Comparison of ENCODE assay signal across 1 cellular context in the genomic region with DNA sequence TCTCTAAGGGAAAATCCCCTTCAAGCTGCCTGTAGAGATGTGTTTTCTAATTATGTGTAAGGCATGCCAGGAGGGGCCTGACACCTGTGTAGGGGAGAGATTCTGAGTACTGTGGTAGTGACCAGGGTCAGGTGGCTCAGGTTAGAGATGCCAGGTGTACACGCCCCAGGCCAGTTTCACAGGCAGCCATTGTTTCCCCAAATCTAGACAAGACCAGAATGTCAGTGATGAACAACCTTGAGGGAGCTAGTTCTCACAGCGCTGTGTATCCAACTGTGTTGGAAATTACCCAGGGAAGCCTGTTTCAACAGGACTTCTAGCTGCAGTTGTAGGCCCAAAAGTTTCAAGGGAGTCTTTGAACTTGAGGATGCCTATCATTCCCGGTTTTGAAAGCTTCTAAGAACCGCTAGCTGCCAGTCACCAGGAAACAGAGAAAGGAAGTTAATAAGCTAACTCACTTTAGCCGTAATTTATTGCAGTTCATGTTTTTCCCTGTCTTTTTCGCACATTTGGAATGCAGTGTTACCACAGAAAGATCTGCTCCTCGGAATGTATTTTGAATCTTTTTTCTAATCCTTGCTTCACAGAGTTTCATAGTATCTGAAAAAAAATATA.
TF ChIP-seq lines count a peak whose summit lies in the region.

No MANE protein-coding gene starts in this region.

TF ChIP-seq in WTC11, 78 proteins besides CTCF, POLR2A, EP300 and RAD21 (continued from another document):
- TF ChIP-seq, protein P1, sequence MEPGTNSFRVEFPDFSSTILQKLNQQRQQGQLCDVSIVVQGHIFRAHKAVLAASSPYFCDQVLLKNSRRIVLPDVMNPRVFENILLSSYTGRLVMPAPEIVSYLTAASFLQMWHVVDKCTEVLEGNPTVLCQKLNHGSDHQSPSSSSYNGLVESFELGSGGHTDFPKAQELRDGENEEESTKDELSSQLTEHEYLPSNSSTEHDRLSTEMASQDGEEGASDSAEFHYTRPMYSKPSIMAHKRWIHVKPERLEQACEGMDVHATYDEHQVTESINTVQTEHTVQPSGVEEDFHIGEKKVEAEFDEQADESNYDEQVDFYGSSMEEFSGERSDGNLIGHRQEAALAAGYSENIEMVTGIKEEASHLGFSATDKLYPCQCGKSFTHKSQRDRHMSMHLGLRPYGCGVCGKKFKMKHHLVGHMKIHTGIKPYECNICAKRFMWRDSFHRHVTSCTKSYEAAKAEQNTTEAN (CRISPR knock-in tag; IDR thresholded peaks at IDR 0.05) = no peak
- TF ChIP-seq NR3C1 (CRISPR knock-in tag; conservative IDR thresholded peaks at IDR 0.05; ENCODE audit: low read depth) (no peak), ESRRA (CRISPR knock-in tag; IDR thresholded peaks at IDR 0.05; ENCODE audit: borderline replicate concordance) (no peak), RORB (CRISPR knock-in tag; IDR thresholded peaks at IDR 0.05) (no peak), ATF6 (CRISPR knock-in tag; IDR thresholded peaks at IDR 0.05) (no peak), JAZF1 (CRISPR knock-in tag; IDR thresholded peaks at IDR 0.05) (no peak), ZNF232 (CRISPR knock-in tag; IDR thresholded peaks at IDR 0.05) (no peak), FOXK1 (CRISPR knock-in tag; IDR thresholded peaks at IDR 0.05) (no peak)
- TF ChIP-seq, protein P2, sequence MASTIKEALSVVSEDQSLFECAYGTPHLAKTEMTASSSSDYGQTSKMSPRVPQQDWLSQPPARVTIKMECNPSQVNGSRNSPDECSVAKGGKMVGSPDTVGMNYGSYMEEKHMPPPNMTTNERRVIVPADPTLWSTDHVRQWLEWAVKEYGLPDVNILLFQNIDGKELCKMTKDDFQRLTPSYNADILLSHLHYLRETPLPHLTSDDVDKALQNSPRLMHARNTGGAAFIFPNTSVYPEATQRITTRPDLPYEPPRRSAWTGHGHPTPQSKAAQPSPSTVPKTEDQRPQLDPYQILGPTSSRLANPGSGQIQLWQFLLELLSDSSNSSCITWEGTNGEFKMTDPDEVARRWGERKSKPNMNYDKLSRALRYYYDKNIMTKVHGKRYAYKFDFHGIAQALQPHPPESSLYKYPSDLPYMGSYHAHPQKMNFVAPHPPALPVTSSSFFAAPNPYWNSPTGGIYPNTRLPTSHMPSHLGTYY (CRISPR knock-in tag; IDR thresholded peaks at IDR 0.05) = no peak
- TF ChIP-seq, protein P3, sequence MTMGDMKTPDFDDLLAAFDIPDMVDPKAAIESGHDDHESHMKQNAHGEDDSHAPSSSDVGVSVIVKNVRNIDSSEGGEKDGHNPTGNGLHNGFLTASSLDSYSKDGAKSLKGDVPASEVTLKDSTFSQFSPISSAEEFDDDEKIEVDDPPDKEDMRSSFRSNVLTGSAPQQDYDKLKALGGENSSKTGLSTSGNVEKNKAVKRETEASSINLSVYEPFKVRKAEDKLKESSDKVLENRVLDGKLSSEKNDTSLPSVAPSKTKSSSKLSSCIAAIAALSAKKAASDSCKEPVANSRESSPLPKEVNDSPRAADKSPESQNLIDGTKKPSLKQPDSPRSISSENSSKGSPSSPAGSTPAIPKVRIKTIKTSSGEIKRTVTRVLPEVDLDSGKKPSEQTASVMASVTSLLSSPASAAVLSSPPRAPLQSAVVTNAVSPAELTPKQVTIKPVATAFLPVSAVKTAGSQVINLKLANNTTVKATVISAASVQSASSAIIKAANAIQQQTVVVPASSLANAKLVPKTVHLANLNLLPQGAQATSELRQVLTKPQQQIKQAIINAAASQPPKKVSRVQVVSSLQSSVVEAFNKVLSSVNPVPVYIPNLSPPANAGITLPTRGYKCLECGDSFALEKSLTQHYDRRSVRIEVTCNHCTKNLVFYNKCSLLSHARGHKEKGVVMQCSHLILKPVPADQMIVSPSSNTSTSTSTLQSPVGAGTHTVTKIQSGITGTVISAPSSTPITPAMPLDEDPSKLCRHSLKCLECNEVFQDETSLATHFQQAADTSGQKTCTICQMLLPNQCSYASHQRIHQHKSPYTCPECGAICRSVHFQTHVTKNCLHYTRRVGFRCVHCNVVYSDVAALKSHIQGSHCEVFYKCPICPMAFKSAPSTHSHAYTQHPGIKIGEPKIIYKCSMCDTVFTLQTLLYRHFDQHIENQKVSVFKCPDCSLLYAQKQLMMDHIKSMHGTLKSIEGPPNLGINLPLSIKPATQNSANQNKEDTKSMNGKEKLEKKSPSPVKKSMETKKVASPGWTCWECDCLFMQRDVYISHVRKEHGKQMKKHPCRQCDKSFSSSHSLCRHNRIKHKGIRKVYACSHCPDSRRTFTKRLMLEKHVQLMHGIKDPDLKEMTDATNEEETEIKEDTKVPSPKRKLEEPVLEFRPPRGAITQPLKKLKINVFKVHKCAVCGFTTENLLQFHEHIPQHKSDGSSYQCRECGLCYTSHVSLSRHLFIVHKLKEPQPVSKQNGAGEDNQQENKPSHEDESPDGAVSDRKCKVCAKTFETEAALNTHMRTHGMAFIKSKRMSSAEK (CRISPR knock-in tag; IDR thresholded peaks at IDR 0.05; ENCODE audit: borderline replicate concordance) = no peak
